Comparison of ENCODE assay signal across 1 cellular context in genomic region chr15:64387562-64388168, GRCh38.
TF ChIP-seq lines count a peak whose summit lies in the region.

Gene TRIP4 (plus strand): TSS chr15:64387836. CDS start chr15:64387864, 28 bp downstream.

TF ChIP-seq in HepG2, 621 proteins besides CTCF, POLR2A, EP300 and RAD21 (continued from another document and continues in another):
- TF ChIP-seq, protein P1, sequence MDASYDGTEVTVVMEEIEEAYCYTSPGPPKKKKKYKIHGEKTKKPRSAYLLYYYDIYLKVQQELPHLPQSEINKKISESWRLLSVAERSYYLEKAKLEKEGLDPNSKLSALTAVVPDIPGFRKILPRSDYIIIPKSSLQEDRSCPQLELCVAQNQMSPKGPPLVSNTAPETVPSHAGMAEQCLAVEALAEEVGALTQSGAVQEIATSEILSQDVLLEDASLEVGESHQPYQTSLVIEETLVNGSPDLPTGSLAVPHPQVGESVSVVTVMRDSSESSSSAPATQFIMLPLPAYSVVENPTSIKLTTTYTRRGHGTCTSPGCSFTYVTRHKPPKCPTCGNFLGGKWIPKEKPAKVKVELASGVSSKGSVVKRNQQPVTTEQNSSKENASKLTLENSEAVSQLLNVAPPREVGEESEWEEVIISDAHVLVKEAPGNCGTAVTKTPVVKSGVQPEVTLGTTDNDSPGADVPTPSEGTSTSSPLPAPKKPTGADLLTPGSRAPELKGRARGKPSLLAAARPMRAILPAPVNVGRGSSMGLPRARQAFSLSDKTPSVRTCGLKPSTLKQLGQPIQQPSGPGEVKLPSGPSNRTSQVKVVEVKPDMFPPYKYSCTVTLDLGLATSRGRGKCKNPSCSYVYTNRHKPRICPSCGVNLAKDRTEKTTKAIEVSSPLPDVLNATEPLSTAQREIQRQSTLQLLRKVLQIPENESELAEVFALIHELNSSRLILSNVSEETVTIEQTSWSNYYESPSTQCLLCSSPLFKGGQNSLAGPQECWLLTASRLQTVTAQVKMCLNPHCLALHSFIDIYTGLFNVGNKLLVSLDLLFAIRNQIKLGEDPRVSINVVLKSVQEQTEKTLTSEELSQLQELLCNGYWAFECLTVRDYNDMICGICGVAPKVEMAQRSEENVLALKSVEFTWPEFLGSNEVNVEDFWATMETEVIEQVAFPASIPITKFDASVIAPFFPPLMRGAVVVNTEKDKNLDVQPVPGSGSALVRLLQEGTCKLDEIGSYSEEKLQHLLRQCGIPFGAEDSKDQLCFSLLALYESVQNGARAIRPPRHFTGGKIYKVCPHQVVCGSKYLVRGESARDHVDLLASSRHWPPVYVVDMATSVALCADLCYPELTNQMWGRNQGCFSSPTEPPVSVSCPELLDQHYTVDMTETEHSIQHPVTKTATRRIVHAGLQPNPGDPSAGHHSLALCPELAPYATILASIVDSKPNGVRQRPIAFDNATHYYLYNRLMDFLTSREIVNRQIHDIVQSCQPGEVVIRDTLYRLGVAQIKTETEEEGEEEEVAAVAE (CRISPR knock-in tag; IDR thresholded peaks at IDR 0.05; ENCODE audit: borderline replicate concordance) = peak; percentile 95
- TF ChIP-seq ZNF282 (IDR thresholded peaks at IDR 0.05; ENCODE audit: partially characterized antibody) (no peak), ZNF772 (CRISPR knock-in tag; IDR thresholded peaks at IDR 0.05) (peak; percentile 97), TGIF2 (CRISPR knock-in tag; IDR thresholded peaks at IDR 0.05) (peak; percentile 99), ZNF251 (CRISPR knock-in tag; IDR thresholded peaks at IDR 0.05) (peak; percentile 75; the same call in 1 of the 2 replicates), BORCS8-MEF2B (CRISPR knock-in tag; IDR thresholded peaks at IDR 0.05) (peak; percentile 94), ZNF7 (CRISPR knock-in tag; IDR thresholded peaks at IDR 0.05) (no peak; the same call in 1 of the 2 replicates), ZNF75D (CRISPR knock-in tag; IDR thresholded peaks at IDR 0.05; ENCODE audit: borderline replicate concordance) (no peak), PAF1 (CRISPR knock-in tag; IDR thresholded peaks at IDR 0.05) (no peak), ZNF841 (CRISPR knock-in tag; IDR thresholded peaks at IDR 0.05; ENCODE audit: borderline replicate concordance) (no peak), HDAC6 (IDR thresholded peaks at IDR 0.05; ENCODE audit: low read depth, low read length) (no peak), RARA (CRISPR knock-in tag; IDR thresholded peaks at IDR 0.05) (peak; percentile 72), ZBTB20 (CRISPR knock-in tag; IDR thresholded peaks at IDR 0.05; ENCODE audit: borderline replicate concordance, low read depth) (peak; percentile 95), ZNF567 (CRISPR knock-in tag; IDR thresholded peaks at IDR 0.05; ENCODE audit: borderline replicate concordance) (peak; percentile 90; the same call in 1 of the 2 replicates), GPBP1L1 (CRISPR knock-in tag; IDR thresholded peaks at IDR 0.05) (no peak), MEIS2 (CRISPR knock-in tag; IDR thresholded peaks at IDR 0.05) (peak; percentile 91; the same call in 1 of the 2 replicates), SUZ12 (IDR thresholded peaks at IDR 0.05; ENCODE audit: low read depth, low read length) (no peak), PCBP2 (optimal IDR thresholded peaks at IDR 0.05; ENCODE audit: low read depth, low read length, poor library complexity, severe bottlenecking) (no peak), AGO2 (optimal IDR thresholded peaks at IDR 0.05; ENCODE audit: low read depth, low read length) (no peak), ZNF850 (CRISPR knock-in tag; conservative IDR thresholded peaks at IDR 0.05) (no peak), ZMYM2 (CRISPR knock-in tag; IDR thresholded peaks at IDR 0.05) (0 out of 2 replicates have a peak, but pooled peaks have one; percentile 58), ZNF816 (CRISPR knock-in tag; IDR thresholded peaks at IDR 0.05; ENCODE audit: borderline replicate concordance) (peak; percentile 79; the same call in 1 of the 2 replicates), TSC22D2 (CRISPR knock-in tag; IDR thresholded peaks at IDR 0.05; ENCODE audit: borderline replicate concordance) (peak; percentile 93; the same call in 1 of the 2 replicates), SMAD9 (CRISPR knock-in tag; IDR thresholded peaks at IDR 0.05) (peak; percentile 86; the same call in 1 of the 2 replicates), ZNF709 (CRISPR knock-in tag; IDR thresholded peaks at IDR 0.05) (peak; percentile 92; the same call in 1 of the 2 replicates), ZNF547 (CRISPR knock-in tag; IDR thresholded peaks at IDR 0.05) (peak; percentile 85), TOPORS (CRISPR knock-in tag; IDR thresholded peaks at IDR 0.05) (peak; percentile 66; the same call in 1 of the 2 replicates), GLI4 (CRISPR knock-in tag; IDR thresholded peaks at IDR 0.05; ENCODE audit: borderline replicate concordance) (no peak; the same call in 1 of the 2 replicates), MAZ (IDR thresholded peaks at IDR 0.05; ENCODE audit: borderline replicate concordance, low read depth, low read length) (peak; percentile 93), MAZ (CRISPR knock-in tag; IDR thresholded peaks at IDR 0.05; ENCODE audit: low read depth) (peak; percentile 94), CEBPB (IDR thresholded peaks at IDR 0.05; ENCODE audit: borderline replicate concordance, low read depth, low read length) (no peak), ZNF784 (CRISPR knock-in tag; IDR thresholded peaks at IDR 0.05; ENCODE audit: borderline replicate concordance) (peak; percentile 97), HOXD1 (CRISPR knock-in tag; IDR thresholded peaks at IDR 0.05) (peak; percentile 97), CCDC6 (CRISPR knock-in tag; IDR thresholded peaks at IDR 0.05) (peak; percentile 98), AHDC1 (CRISPR knock-in tag; IDR thresholded peaks at IDR 0.05; ENCODE audit: borderline replicate concordance) (0 out of 2 replicates have a peak, but pooled peaks have one; percentile 20), IKZF1 (IDR thresholded peaks at IDR 0.05) (no peak), ZNF20 (CRISPR knock-in tag; IDR thresholded peaks at IDR 0.05) (0 out of 2 replicates have a peak, but pooled peaks have one; percentile 30)
- TF ChIP-seq, protein P2, sequence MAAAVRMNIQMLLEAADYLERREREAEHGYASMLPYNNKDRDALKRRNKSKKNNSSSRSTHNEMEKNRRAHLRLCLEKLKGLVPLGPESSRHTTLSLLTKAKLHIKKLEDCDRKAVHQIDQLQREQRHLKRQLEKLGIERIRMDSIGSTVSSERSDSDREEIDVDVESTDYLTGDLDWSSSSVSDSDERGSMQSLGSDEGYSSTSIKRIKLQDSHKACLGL (CRISPR knock-in tag; IDR thresholded peaks at IDR 0.05) = peak; percentile 81; the same call in 1 of the 2 replicates
- TF ChIP-seq, protein P3, sequence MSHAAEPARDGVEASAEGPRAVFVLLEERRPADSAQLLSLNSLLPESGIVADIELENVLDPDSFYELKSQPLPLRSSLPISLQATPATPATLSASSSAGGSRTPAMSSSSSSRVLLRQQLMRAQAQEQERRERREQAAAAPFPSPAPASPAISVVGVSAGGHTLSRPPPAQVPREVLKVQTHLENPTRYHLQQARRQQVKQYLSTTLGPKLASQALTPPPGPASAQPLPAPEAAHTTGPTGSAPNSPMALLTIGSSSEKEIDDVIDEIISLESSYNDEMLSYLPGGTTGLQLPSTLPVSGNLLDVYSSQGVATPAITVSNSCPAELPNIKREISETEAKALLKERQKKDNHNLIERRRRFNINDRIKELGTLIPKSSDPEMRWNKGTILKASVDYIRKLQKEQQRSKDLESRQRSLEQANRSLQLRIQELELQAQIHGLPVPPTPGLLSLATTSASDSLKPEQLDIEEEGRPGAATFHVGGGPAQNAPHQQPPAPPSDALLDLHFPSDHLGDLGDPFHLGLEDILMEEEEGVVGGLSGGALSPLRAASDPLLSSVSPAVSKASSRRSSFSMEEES (CRISPR knock-in tag; IDR thresholded peaks at IDR 0.05) = peak; percentile 51; the same call in 1 of the 2 replicates
- TF ChIP-seq, protein P4, sequence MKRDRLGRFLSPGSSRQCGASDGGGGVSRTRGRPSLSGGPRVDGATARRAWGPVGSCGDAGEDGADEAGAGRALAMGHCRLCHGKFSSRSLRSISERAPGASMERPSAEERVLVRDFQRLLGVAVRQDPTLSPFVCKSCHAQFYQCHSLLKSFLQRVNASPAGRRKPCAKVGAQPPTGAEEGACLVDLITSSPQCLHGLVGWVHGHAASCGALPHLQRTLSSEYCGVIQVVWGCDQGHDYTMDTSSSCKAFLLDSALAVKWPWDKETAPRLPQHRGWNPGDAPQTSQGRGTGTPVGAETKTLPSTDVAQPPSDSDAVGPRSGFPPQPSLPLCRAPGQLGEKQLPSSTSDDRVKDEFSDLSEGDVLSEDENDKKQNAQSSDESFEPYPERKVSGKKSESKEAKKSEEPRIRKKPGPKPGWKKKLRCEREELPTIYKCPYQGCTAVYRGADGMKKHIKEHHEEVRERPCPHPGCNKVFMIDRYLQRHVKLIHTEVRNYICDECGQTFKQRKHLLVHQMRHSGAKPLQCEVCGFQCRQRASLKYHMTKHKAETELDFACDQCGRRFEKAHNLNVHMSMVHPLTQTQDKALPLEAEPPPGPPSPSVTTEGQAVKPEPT (CRISPR knock-in tag; IDR thresholded peaks at IDR 0.05; ENCODE audit: low read depth) = peak; percentile 93; the same call in 1 of the 2 replicates
- TF ChIP-seq, protein P5, sequence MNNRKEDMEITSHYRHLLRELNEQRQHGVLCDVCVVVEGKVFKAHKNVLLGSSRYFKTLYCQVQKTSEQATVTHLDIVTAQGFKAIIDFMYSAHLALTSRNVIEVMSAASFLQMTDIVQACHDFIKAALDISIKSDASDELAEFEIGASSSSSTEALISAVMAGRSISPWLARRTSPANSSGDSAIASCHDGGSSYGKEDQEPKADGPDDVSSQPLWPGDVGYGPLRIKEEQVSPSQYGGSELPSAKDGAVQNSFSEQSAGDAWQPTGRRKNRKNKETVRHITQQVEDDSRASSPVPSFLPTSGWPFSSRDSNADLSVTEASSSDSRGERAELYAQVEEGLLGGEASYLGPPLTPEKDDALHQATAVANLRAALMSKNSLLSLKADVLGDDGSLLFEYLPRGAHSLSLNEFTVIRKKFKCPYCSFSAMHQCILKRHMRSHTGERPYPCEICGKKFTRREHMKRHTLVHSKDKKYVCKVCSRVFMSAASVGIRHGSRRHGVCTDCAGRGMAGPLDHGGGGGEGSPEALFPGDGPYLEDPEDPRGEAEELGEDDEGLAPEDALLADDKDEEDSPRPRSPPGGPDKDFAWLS (CRISPR knock-in tag; IDR thresholded peaks at IDR 0.05; ENCODE audit: borderline replicate concordance) = peak; percentile 89
- TF ChIP-seq, protein P6, sequence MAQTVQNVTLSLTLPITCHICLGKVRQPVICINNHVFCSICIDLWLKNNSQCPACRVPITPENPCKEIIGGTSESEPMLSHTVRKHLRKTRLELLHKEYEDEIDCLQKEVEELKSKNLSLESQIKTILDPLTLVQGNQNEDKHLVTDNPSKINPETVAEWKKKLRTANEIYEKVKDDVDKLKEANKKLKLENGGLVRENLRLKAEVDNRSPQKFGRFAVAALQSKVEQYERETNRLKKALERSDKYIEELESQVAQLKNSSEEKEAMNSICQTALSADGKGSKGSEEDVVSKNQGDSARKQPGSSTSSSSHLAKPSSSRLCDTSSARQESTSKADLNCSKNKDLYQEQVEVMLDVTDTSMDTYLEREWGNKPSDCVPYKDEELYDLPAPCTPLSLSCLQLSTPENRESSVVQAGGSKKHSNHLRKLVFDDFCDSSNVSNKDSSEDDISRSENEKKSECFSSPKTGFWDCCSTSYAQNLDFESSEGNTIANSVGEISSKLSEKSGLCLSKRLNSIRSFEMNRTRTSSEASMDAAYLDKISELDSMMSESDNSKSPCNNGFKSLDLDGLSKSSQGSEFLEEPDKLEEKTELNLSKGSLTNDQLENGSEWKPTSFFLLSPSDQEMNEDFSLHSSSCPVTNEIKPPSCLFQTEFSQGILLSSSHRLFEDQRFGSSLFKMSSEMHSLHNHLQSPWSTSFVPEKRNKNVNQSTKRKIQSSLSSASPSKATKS (CRISPR knock-in tag; IDR thresholded peaks at IDR 0.05) = no peak
